In the genomic region with DNA sequence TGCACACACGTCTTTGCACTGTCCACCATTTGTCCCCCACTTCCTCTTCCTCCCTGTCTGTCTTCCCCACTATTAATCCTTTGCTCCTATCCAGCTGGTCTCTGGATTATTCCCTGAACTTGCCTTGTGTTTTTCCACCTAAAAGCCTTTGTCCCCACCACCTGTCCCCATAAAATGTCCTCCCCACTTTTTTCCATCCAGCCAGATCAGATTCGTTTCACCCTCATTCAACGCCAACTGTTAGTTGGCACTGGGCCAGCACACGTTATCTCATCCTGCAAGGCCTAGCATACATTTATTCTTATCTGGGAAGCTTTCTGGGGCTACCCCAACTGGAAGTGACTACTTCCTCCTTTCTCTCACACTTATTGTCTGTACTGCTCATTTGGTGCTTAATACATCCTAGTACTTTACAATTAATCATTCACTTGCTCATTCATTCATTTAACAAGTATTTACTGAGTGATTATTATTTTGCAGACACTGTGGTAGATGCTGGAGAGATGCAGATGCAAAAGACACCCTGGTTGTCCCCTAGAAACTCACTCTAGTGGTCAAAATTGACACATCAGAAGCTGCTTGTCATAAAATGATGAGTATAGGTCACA, we compare ENCODE assay signal across 1 cellular context.
TF ChIP-seq lines count a peak whose summit lies in the region.

No MANE protein-coding gene starts in this region.

TF ChIP-seq in K562, 482 proteins besides CTCF, POLR2A, EP300 and RAD21 (continued from another document and continues in another):
- TF ChIP-seq, protein P1, sequence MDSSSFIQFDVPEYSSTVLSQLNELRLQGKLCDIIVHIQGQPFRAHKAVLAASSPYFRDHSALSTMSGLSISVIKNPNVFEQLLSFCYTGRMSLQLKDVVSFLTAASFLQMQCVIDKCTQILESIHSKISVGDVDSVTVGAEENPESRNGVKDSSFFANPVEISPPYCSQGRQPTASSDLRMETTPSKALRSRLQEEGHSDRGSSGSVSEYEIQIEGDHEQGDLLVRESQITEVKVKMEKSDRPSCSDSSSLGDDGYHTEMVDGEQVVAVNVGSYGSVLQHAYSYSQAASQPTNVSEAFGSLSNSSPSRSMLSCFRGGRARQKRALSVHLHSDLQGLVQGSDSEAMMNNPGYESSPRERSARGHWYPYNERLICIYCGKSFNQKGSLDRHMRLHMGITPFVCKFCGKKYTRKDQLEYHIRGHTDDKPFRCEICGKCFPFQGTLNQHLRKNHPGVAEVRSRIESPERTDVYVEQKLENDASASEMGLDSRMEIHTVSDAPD (CRISPR knock-in tag; IDR thresholded peaks at IDR 0.05) = no peak
- TF ChIP-seq, protein P2, sequence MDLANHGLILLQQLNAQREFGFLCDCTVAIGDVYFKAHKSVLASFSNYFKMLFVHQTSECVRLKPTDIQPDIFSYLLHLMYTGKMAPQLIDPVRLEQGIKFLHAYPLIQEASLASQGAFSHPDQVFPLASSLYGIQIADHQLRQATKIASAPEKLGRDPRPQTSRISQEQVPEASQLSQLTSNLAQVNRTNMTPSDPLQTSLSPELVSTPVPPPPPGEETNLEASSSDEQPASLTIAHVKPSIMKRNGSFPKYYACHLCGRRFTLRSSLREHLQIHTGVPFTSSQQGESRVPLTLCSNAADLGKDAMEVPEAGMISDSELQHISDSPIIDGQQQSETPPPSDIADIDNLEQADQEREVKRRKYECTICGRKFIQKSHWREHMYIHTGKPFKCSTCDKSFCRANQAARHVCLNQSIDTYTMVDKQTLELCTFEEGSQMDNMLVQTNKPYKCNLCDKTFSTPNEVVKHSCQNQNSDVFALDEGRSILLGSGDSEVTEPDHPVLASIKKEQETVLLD (IDR thresholded peaks at IDR 0.05) = peak; percentile 75
- TF ChIP-seq, protein P3, sequence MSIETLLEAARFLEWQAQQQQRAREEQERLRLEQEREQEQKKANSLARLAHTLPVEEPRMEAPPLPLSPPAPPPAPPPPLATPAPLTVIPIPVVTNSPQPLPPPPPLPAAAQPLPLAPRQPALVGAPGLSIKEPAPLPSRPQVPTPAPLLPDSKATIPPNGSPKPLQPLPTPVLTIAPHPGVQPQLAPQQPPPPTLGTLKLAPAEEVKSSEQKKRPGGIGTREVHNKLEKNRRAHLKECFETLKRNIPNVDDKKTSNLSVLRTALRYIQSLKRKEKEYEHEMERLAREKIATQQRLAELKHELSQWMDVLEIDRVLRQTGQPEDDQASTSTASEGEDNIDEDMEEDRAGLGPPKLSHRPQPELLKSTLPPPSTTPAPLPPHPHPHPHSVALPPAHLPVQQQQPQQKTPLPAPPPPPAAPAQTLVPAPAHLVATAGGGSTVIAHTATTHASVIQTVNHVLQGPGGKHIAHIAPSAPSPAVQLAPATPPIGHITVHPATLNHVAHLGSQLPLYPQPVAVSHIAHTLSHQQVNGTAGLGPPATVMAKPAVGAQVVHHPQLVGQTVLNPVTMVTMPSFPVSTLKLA (conservative IDR thresholded peaks at IDR 0.05) = peak; percentile 36 to 68
- TF ChIP-seq MYC (IDR thresholded peaks at IDR 0.05; ENCODE audit: low read depth, low read length) (peak; percentile 67), MYC (CRISPR knock-in tag; IDR thresholded peaks at IDR 0.05; ENCODE audit: borderline replicate concordance, low read depth) (0 out of 2 replicates have a peak, but pooled peaks have one; percentile 11), JUN (IDR thresholded peaks at IDR 0.05; ENCODE audit: borderline replicate concordance, low read depth, low read length) (peak; percentile 30; the same call in 1 of the 2 replicates), JUN (CRISPR knock-in tag; IDR thresholded peaks at IDR 0.05; ENCODE audit: borderline replicate concordance) (no peak), SLC30A9 (CRISPR knock-in tag; IDR thresholded peaks at IDR 0.05) (no peak), LARP7 (IDR thresholded peaks at IDR 0.05) (0 out of 2 replicates have a peak, but pooled peaks have one; percentile 81), HDAC6 (IDR thresholded peaks at IDR 0.05; ENCODE audit: low read depth, low read length) (no peak), FOXP1 (CRISPR knock-in tag; IDR thresholded peaks at IDR 0.05) (0 out of 2 replicates have a peak, but pooled peaks have one; percentile 42), ELF1 (tag; IDR thresholded peaks at IDR 0.05) (peak; percentile 55), RNF2 (IDR thresholded peaks at IDR 0.05) (peak; percentile 75), NCOA1 (IDR thresholded peaks at IDR 0.05; ENCODE audit: low read depth) (peak; percentile 89), CBFA2T3 (IDR thresholded peaks at IDR 0.05) (peak; percentile 98), ELF2 (CRISPR knock-in tag; IDR thresholded peaks at IDR 0.05) (no peak), HIVEP1 (CRISPR knock-in tag; IDR thresholded peaks at IDR 0.05) (peak; percentile 68; the same call in 1 of the 2 replicates), TAL1 (IDR thresholded peaks at IDR 0.05) (peak; percentile 93), EWSR1 (IDR thresholded peaks at IDR 0.05; ENCODE audit: borderline replicate concordance, low read depth, partially characterized antibody) (no peak), NFIC (IDR thresholded peaks at IDR 0.05) (peak; percentile 100), RBM34 (IDR thresholded peaks at IDR 0.05; ENCODE audit: borderline replicate concordance, insufficient read depth, low read length) (no peak), SMAD3 (CRISPR knock-in tag; conservative IDR thresholded peaks at IDR 0.05) (peak; percentile 69; the same call in 1 of the 2 replicates), E2F3 (CRISPR knock-in tag; IDR thresholded peaks at IDR 0.05) (no peak), ARID2 (IDR thresholded peaks at IDR 0.05) (0 out of 2 replicates have a peak, but pooled peaks have one; percentile 41), NEUROD1 (IDR thresholded peaks at IDR 0.05; ENCODE audit: borderline replicate concordance, low read depth, low read length, partially characterized antibody) (peak; percentile 83), ZNF143 (CRISPR knock-in tag; IDR thresholded peaks at IDR 0.05) (no peak), ZEB2 (IDR thresholded peaks at IDR 0.05) (peak; percentile 74), SMARCC2 (IDR thresholded peaks at IDR 0.05; ENCODE audit: low read depth) (peak; percentile 97), GABPA (tag; conservative IDR thresholded peaks at IDR 0.05; ENCODE audit: low read depth) (peak; percentile 72), SPI1 (IDR thresholded peaks at IDR 0.05; ENCODE audit: borderline replicate concordance, low read depth, low read length) (peak; percentile 92), ATF1 (CRISPR knock-in tag; IDR thresholded peaks at IDR 0.05) (no peak), ATF1 (tag; IDR thresholded peaks at IDR 0.05) (peak; percentile 79), NFIX (CRISPR knock-in tag; IDR thresholded peaks at IDR 0.05; ENCODE audit: low read depth) (peak; percentile 100), MTA3 (IDR thresholded peaks at IDR 0.05; ENCODE audit: borderline replicate concordance) (peak; percentile 82; the same call in 1 of the 2 replicates), CREM (IDR thresholded peaks at IDR 0.05; ENCODE audit: low read depth) (peak; percentile 69; the same call in 1 of the 2 replicates)
- TF ChIP-seq, protein P4, sequence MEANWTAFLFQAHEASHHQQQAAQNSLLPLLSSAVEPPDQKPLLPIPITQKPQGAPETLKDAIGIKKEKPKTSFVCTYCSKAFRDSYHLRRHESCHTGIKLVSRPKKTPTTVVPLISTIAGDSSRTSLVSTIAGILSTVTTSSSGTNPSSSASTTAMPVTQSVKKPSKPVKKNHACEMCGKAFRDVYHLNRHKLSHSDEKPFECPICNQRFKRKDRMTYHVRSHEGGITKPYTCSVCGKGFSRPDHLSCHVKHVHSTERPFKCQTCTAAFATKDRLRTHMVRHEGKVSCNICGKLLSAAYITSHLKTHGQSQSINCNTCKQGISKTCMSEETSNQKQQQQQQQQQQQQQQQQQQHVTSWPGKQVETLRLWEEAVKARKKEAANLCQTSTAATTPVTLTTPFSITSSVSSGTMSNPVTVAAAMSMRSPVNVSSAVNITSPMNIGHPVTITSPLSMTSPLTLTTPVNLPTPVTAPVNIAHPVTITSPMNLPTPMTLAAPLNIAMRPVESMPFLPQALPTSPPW (CRISPR knock-in tag; IDR thresholded peaks at IDR 0.05) = peak; percentile 85
- TF ChIP-seq, protein P5, sequence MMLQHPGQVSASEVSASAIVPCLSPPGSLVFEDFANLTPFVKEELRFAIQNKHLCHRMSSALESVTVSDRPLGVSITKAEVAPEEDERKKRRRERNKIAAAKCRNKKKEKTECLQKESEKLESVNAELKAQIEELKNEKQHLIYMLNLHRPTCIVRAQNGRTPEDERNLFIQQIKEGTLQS (IDR thresholded peaks at IDR 0.05) = peak; percentile 38; the same call in 1 of the 2 replicates
- TF ChIP-seq, protein P5 (CRISPR knock-in tag; conservative IDR thresholded peaks at IDR 0.05) = no peak; the same call in 1 of the 2 replicates
- TF ChIP-seq, protein P6, sequence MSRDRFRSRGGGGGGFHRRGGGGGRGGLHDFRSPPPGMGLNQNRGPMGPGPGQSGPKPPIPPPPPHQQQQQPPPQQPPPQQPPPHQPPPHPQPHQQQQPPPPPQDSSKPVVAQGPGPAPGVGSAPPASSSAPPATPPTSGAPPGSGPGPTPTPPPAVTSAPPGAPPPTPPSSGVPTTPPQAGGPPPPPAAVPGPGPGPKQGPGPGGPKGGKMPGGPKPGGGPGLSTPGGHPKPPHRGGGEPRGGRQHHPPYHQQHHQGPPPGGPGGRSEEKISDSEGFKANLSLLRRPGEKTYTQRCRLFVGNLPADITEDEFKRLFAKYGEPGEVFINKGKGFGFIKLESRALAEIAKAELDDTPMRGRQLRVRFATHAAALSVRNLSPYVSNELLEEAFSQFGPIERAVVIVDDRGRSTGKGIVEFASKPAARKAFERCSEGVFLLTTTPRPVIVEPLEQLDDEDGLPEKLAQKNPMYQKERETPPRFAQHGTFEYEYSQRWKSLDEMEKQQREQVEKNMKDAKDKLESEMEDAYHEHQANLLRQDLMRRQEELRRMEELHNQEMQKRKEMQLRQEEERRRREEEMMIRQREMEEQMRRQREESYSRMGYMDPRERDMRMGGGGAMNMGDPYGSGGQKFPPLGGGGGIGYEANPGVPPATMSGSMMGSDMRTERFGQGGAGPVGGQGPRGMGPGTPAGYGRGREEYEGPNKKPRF (IDR thresholded peaks at IDR 0.05; ENCODE audit: low read depth, low read length) = no peak
- TF ChIP-seq, protein P7, sequence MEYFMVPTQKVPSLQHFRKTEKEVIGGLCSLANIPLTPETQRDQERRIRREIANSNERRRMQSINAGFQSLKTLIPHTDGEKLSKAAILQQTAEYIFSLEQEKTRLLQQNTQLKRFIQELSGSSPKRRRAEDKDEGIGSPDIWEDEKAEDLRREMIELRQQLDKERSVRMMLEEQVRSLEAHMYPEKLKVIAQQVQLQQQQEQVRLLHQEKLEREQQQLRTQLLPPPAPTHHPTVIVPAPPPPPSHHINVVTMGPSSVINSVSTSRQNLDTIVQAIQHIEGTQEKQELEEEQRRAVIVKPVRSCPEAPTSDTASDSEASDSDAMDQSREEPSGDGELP (CRISPR knock-in tag; IDR thresholded peaks at IDR 0.05; ENCODE audit: borderline replicate concordance) = peak; percentile 54
- TF ChIP-seq, protein P8, sequence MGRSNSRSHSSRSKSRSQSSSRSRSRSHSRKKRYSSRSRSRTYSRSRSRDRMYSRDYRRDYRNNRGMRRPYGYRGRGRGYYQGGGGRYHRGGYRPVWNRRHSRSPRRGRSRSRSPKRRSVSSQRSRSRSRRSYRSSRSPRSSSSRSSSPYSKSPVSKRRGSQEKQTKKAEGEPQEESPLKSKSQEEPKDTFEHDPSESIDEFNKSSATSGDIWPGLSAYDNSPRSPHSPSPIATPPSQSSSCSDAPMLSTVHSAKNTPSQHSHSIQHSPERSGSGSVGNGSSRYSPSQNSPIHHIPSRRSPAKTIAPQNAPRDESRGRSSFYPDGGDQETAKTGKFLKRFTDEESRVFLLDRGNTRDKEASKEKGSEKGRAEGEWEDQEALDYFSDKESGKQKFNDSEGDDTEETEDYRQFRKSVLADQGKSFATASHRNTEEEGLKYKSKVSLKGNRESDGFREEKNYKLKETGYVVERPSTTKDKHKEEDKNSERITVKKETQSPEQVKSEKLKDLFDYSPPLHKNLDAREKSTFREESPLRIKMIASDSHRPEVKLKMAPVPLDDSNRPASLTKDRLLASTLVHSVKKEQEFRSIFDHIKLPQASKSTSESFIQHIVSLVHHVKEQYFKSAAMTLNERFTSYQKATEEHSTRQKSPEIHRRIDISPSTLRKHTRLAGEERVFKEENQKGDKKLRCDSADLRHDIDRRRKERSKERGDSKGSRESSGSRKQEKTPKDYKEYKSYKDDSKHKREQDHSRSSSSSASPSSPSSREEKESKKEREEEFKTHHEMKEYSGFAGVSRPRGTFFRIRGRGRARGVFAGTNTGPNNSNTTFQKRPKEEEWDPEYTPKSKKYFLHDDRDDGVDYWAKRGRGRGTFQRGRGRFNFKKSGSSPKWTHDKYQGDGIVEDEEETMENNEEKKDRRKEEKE (IDR thresholded peaks at IDR 0.05; ENCODE audit: borderline replicate concordance in 1 of 2, control insufficient read depth in 1 of 2, low read depth in 2 of 2, low read length in 1 of 2) = no peak
